17 cellular contexts compared by ENCODE assay signal in the genomic region with DNA sequence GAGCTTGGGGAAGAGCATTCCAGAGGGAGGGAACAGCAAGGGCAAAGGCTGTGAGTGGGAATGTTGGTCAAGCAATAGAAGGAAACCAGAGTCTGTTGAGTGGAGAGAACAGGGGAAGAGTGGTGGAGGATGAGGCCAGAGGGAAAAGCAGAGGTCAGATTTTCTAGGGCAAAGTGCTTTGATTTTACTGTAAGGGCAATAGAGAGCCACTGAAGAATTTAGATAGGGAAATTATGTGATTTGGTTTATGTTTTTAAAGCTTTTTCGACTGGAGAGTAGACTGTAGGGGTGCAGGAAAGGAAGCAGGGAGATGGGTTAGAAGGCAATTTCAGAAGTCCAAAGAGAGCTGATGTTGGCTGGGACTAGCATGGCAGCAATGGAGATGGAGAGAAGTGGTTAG. TPM values are rescaled to one million over a fixed set of nuclear protein-coding genes. Genes with fewer than 3 reads are reported as not detected.
DNase-seq lines count a peak whose midpoint lies in the region; ATAC-seq, FAIRE-seq and TF ChIP-seq lines count a peak whose summit lies in the region.
"Had no signal": no experiment of that assay in that cellular context is flagged by ENCODE, and none has a peak within 500 bp of the region (broad histone marks: within the 10 kb centered on the region; RNA-seq: fewer than 3 reads in every experiment).

No MANE protein-coding gene starts in this region.

- ATAC-seq in activated T-cell treated with anti-CD3 and anti-CD28 coated beads, Interleukin-2, amount 50 U/mL, for 4 hours = no peak
- no peak for ATAC-seq in K562
- ATAC-seq in HG03457 (IDR thresholded peaks at IDR 0.05; ENCODE audit: unreplicated experiment) = no peak

- H3K27ac ChIP-seq in K562 (ENCODE audit: extremely low read depth, low read depth, low read length) (no peak overlapping the region), esophagus muscularis mucosa (replicated peaks in 1 of 4) (no peak overlapping the region)
- H3K27ac ChIP-seq: 22Rv1, BLaER1 had no signal

- TF ChIP-seq EP300 in K562 (IDR thresholded peaks at IDR 0.05; ENCODE audit: low read length) = no peak
- TF ChIP-seq EP300 in esophagus muscularis mucosa (IDR thresholded peaks at IDR 0.05) = no peak

- BruUV-seq in K562 (replicated peaks; lab: Mats Ljungman, UMichigan) = no TSS peak

- peak overlapping the region; percentile 3 for H3K4me3 Mint-ChIP-seq in activated T-cell treated with anti-CD3 and anti-CD28 coated beads, Interleukin-2, amount 50 U/mL, for 4 hours
- peak overlapping the region; percentile 47 to 65 (median 55) for H3K4me3 Mint-ChIP-seq in nephron
- H3K4me3 Mint-ChIP-seq: H9 had no signal

- H3K27me3 ChIP-seq in K562 (ENCODE audit: control insufficient read depth in 2 of 2, insufficient read depth in 2 of 2, low read length in 2 of 2) (peaks cover 4 to 10% of the 10 kb centered on the region in 2 experiments; a peak in 4 of 5 replicates), esophagus muscularis mucosa (peaks cover 0 to 24% (median under 1%) of the 10 kb centered on the region in 4 donors)

- H3K4me3 ChIP-seq in K562 (no peak overlapping the region), esophagus muscularis mucosa (no peak overlapping the region)
- H3K4me3 ChIP-seq: BLaER1 had no signal

- CTCF ChIA-PET in K562 (lab: Yijun Ruan, JAX; ENCODE audit: low intra/inter-chr PET ratio) = no interaction called here

- no peak for DNase-seq in activated T-cell treated with anti-CD3 and anti-CD28 coated beads, Interleukin-2, amount 50 U/mL, for 4 hours
- DNase-seq in activated T-cell treated with anti-CD3 and anti-CD28 coated beads for 4 hours (no peak), K562 (ENCODE audit: extremely low read depth in 1 of 4, low spot score in 3 of 4) (no peak), renal cortical epithelial cell (ENCODE audit: low read depth) (peak; percentile 13), esophagus muscularis mucosa (ENCODE audit: extremely low spot score) (no peak), germinal center (ENCODE audit: low spot score) (no peak)
- DNase-seq: AML-193, DMS79 treated with DMSO at 0.1 percent for 48 hours, EL, GOT3, H9 had no signal

- H2AFZ ChIP-seq in K562 (ENCODE audit: low read depth, low read length) = no peak overlapping the region

- peaks cover 15% of the 10 kb centered on the region for H3K4me1 Mint-ChIP-seq in activated T-cell treated with anti-CD3 and anti-CD28 coated beads, Interleukin-2, amount 50 U/mL, for 4 hours (ENCODE audit: low read depth)
- H3K4me1 Mint-ChIP-seq in nephron = peaks cover 4% of the 10 kb centered on the region

- no peak overlapping the region for H3K27ac Mint-ChIP-seq in nephron
- H3K27ac Mint-ChIP-seq: H9 had no signal

- FAIRE-seq in K562 (lab: Jason Lieb, UNC) = no peak
- FAIRE-seq: G401.6, GM12891 had no signal

- no peaks in the 10 kb centered on the region for H4K20me1 ChIP-seq in K562 (replicated peaks; ENCODE audit: control insufficient read depth, insufficient read depth, low read length)
- H4K20me1 ChIP-seq: BLaER1 had no signal

- TF ChIP-seq POLR2A in K562 (conservative IDR thresholded peaks at IDR 0.05) (no peak), esophagus muscularis mucosa (IDR thresholded peaks at IDR 0.05; ENCODE audit: low read depth) (no peak)

- no peak overlapping the region for H3K9ac ChIP-seq in K562 (ENCODE audit: insufficient read depth in 1 of 2, low read depth in 2 of 2, low read length in 2 of 2)
- H3K9ac ChIP-seq: BLaER1 had no signal

- WGBS in K562 (ENCODE audit: insufficient coverage, low coverage, missing lambda C conversion rate) = 30% methylated on average over 1 of the region's 1 CpG
- 92% methylated on average over 1 of the region's 1 CpG for WGBS in esophagus muscularis mucosa

- no peaks in the 10 kb centered on the region for H3K36me3 ChIP-seq in K562 (ENCODE audit: control insufficient read depth, insufficient read depth, low read length)
- H3K36me3 ChIP-seq in esophagus muscularis mucosa = no peaks in the 10 kb centered on the region

- H3K4me1 ChIP-seq in K562 (replicated peaks in 1 of 2; ENCODE audit: control insufficient read depth in 2 of 2, insufficient read depth in 2 of 2, low read length in 2 of 2) (peaks cover 17 to 45% of the 10 kb centered on the region in 2 experiments; a peak in 4 of 5 replicates), esophagus muscularis mucosa (peaks cover 4 to 42% (median 38%) of the 10 kb centered on the region in 4 donors)

- POLR2A ChIA-PET in K562 (lab: Yijun Ruan, JAX) = interaction anchor here (0.7 kb wide), 1 partner anchor 55 kb away, joined by 4 read pairs; no protein-coding TSS in a partner anchor

- peaks cover 30% of the 10 kb centered on the region for H3K27me3 Mint-ChIP-seq in activated T-cell treated with anti-CD3 and anti-CD28 coated beads, Interleukin-2, amount 50 U/mL, for 4 hours (ENCODE audit: low read depth)
- H3K27me3 Mint-ChIP-seq in nephron (ENCODE audit: low read depth) = peaks cover 9% of the 10 kb centered on the region

- TF ChIP-seq CTCF in K562 (IDR thresholded peaks at IDR 0.05 in 2 of 3, conservative IDR thresholded peaks at IDR 0.05 in 1 of 3; ENCODE audit: insufficient read depth in 2 of 3, low read depth in 1 of 3, low read length in 3 of 3) (no peak), nephron (IDR thresholded peaks at IDR 0.05; ENCODE audit: unreplicated experiment in 3 of 3) (no peak), esophagus muscularis mucosa (IDR thresholded peaks at IDR 0.05) (no peak)

- H3K36me3 Mint-ChIP-seq in activated T-cell treated with anti-CD3 and anti-CD28 coated beads, Interleukin-2, amount 50 U/mL, for 4 hours (ENCODE audit: insufficient read depth) = no peaks in the 10 kb centered on the region
- H3K36me3 Mint-ChIP-seq in nephron (ENCODE audit: low read depth) = peaks cover 9% of the 10 kb centered on the region

- no peaks in the 10 kb centered on the region for H3K9me3 Mint-ChIP-seq in activated T-cell treated with anti-CD3 and anti-CD28 coated beads, Interleukin-2, amount 50 U/mL, for 4 hours
- no peaks in the 10 kb centered on the region for H3K9me3 Mint-ChIP-seq in nephron
- H3K9me3 Mint-ChIP-seq: H9 had no signal

- H3K9me3 ChIP-seq in K562 (replicated peaks; ENCODE audit: control insufficient read depth, insufficient read depth, low read depth, low read length) (no peaks in the 10 kb centered on the region), esophagus muscularis mucosa (no peaks in the 10 kb centered on the region)

- in situ Hi-C loops in K562 (cut with MboI) = no loop called here

- peaks cover 14% of the 10 kb centered on the region; the same call in 2 of the 3 replicates for H3K79me2 ChIP-seq in K562 (ENCODE audit: control insufficient read depth, insufficient read depth, low read length)

- no peak for TF ChIP-seq RAD21 in K562 (CRISPR knock-in tag; conservative IDR thresholded peaks at IDR 0.05 in 1 of 2, IDR thresholded peaks at IDR 0.05 in 1 of 2)

- H3K4me2 ChIP-seq in K562 (ENCODE audit: insufficient read depth, low read length) = no peak overlapping the region
- H3K4me2 ChIP-seq: BLaER1 had no signal

- no peaks in the 10 kb centered on the region for H3K9me1 ChIP-seq in K562 (ENCODE audit: control insufficient read depth, insufficient read depth, low read length)

- intact Hi-C loops in K562 (cut with micrococcal nuclease) = no loop called here
- intact Hi-C loops in esophagus muscularis mucosa (cut with DNase I) = loop anchor here (5.0 kb wide), 1 partner anchor 50 kb away; no protein-coding TSS in a partner anchor

RNA-seq across cellular contexts. Expression of a gene that starts 4.4 kb away (rescaled TPM):
- total RNA-seq in activated T-cell treated with anti-CD3 and anti-CD28 coated beads, Interleukin-2, amount 50 U/mL, for 4 hours = 1 to 10 TPM; 3.9 to 4.0 (median 4.0) TPM
- 96.6 and 129 TPM in 2 replicates for total RNA-seq in K562 (2011; cell fraction: chromatin; rRNA removed; ENCODE audit: low replicate concordance)
- total RNA-seq in K562 (2011; cell fraction: nucleolus; rRNA removed) = 68.4 and 71.2 TPM in 2 replicates
- 92.8 and 140 TPM in 2 replicates for total RNA-seq in K562 (2011; cell fraction: nucleoplasm; rRNA removed)
- total RNA-seq in K562 (2014; rRNA removed) (5.5 and 6.2 TPM in 2 replicates), K562 (2014; rRNA removed; fragmentation: Illumina TruSeq; extraction: Trizol) (3.4 and 4.1 TPM in 2 replicates), K562 (2015; rRNA removed; fragmentation: Illumina TruSeq; extraction: Trizol) (3.2 and 3.4 TPM in 2 replicates), K562 (2021) (6.1 and 9.4 TPM in 2 replicates), renal cortical epithelial cell (3.3 and 10.9 TPM in 2 replicates), esophagus muscularis mucosa (10 to 100 TPM in 1 of 4 donors, 1 to 10 TPM in 3; 5.6 to 19.5 (median 8.5) TPM)
- polyA plus RNA-seq in K562 (2011; rRNA removed) (10.0 and 18.3 TPM in 2 replicates), K562 (2014; fragmentation: Illumina TruSeq; extraction: Trizol) (4.1 and 4.4 TPM in 2 replicates), K562 (2014; fragmentation: Nextera tagmentation; extraction: Ambion mirVana) (1 to 10 TPM in 1 of 2 experiments, under 1 TPM in 1; 0.77 to 1.1 TPM), K562 (2014; rRNA removed) (7.7 and 7.9 TPM in 2 replicates)
- polyA plus RNA-seq in K562 (2011; cell fraction: cytosol; rRNA removed) = 4.0 and 5.7 TPM in 2 replicates
- polyA plus RNA-seq in K562 (2011; cell fraction: nucleus; rRNA removed) = 87.5 and 104 TPM in 2 replicates
- polyA plus RNA-seq in K562 (2012) = 4.0 and 8.9 TPM in 2 replicates
- 13.1 and 17.4 TPM in 2 replicates for polyA minus RNA-seq in K562 (2011; rRNA and poly(A)+ RNA removed)
- 2.8 and 3.2 TPM in 2 replicates for polyA minus RNA-seq in K562 (2011; cell fraction: cytosol; rRNA and poly(A)+ RNA removed)
- 28.9 and 38.0 TPM in 2 replicates for polyA minus RNA-seq in K562 (2011; cell fraction: nucleus; rRNA and poly(A)+ RNA removed)

RNA-seq across cellular contexts. Expression of a gene that starts 46.9 kb away (rescaled TPM):
- under 1 TPM in 2 of 3 donors, not detected in 1; 0.18 to 0.32 TPM for total RNA-seq in activated T-cell treated with anti-CD3 and anti-CD28 coated beads, Interleukin-2, amount 50 U/mL, for 4 hours
- total RNA-seq in K562 (2011; cell fraction: chromatin; rRNA removed; ENCODE audit: low replicate concordance) = 4.3 and 4.4 TPM in 2 replicates
- total RNA-seq in K562 (2011; cell fraction: nucleolus; rRNA removed) = 0.83 and 2.8 TPM in 2 replicates
- 4.0 and 6.9 TPM in 2 replicates for total RNA-seq in K562 (2011; cell fraction: nucleoplasm; rRNA removed)
- total RNA-seq in K562 (2014; rRNA removed) (0.14 and 0.16 TPM in 2 replicates), K562 (2014; rRNA removed; fragmentation: Illumina TruSeq; extraction: Trizol) (0.07 and 0.13 TPM in 2 replicates), K562 (2015; rRNA removed; fragmentation: Illumina TruSeq; extraction: Trizol) (0.11 and 0.15 TPM in 2 replicates), K562 (2021) (0.20 and 0.31 TPM in 2 replicates), renal cortical epithelial cell (13.4 and 39.4 TPM in 2 replicates), esophagus muscularis mucosa (1 to 10 TPM in 1 of 4 donors, under 1 TPM in 2, not detected in 1; 0.42 to 1.3 (median 0.66) TPM)
- polyA plus RNA-seq in K562 (2011; rRNA removed) (0.24 and 0.88 TPM in 2 replicates), K562 (2014; fragmentation: Illumina TruSeq; extraction: Trizol) (0.15 TPM in 1 of 2 replicates, not detected in the other), K562 (2014; fragmentation: Nextera tagmentation; extraction: Ambion mirVana) (not detected), K562 (2014; rRNA removed) (0.21 and 0.57 TPM in 2 replicates)
- polyA plus RNA-seq in K562 (2011; cell fraction: cytosol; rRNA removed) = 0.07 and 0.09 TPM in 2 replicates
- polyA plus RNA-seq in K562 (2011; cell fraction: nucleus; rRNA removed) = 2.7 and 3.1 TPM in 2 replicates
- 0.10 and 0.62 TPM in 2 replicates for polyA plus RNA-seq in K562 (2012)
- 0.53 and 1.7 TPM in 2 replicates for polyA minus RNA-seq in K562 (2011; rRNA and poly(A)+ RNA removed)
- not detected in 2 replicates for polyA minus RNA-seq in K562 (2011; cell fraction: cytosol; rRNA and poly(A)+ RNA removed)
- polyA minus RNA-seq in K562 (2011; cell fraction: nucleus; rRNA and poly(A)+ RNA removed) = 0.54 and 1.1 TPM in 2 replicates
- total RNA-seq: H9 had no signal

RNA-seq across cellular contexts. Expression of a gene that starts 54.2 kb away (rescaled TPM):
- 100 to 1,000 TPM; 280 to 299 (median 287) TPM for total RNA-seq in activated T-cell treated with anti-CD3 and anti-CD28 coated beads, Interleukin-2, amount 50 U/mL, for 4 hours
- 123 and 206 TPM in 2 replicates for total RNA-seq in K562 (2011; cell fraction: chromatin; rRNA removed; ENCODE audit: low replicate concordance)
- 65.5 and 74.5 TPM in 2 replicates for total RNA-seq in K562 (2011; cell fraction: nucleolus; rRNA removed)
- total RNA-seq in K562 (2011; cell fraction: nucleoplasm; rRNA removed) = 119 and 180 TPM in 2 replicates
- total RNA-seq in K562 (2014; rRNA removed) (52.4 and 55.6 TPM in 2 replicates), K562 (2014; rRNA removed; fragmentation: Illumina TruSeq; extraction: Trizol) (73.1 and 81.5 TPM in 2 replicates), K562 (2015; rRNA removed; fragmentation: Illumina TruSeq; extraction: Trizol) (78.8 and 80.4 TPM in 2 replicates), K562 (2021) (140 and 141 TPM in 2 replicates), renal cortical epithelial cell (59.6 and 79.9 TPM in 2 replicates), esophagus muscularis mucosa (10 to 100 TPM; 22.4 to 46.1 (median 25.3) TPM)
- polyA plus RNA-seq in K562 (2011; rRNA removed) (86.1 and 138 TPM in 2 replicates), K562 (2014; fragmentation: Illumina TruSeq; extraction: Trizol) (101 and 117 TPM in 2 replicates), K562 (2014; fragmentation: Nextera tagmentation; extraction: Ambion mirVana) (100 to 1,000 TPM; 148 to 165 TPM), K562 (2014; rRNA removed) (86.5 and 91.3 TPM in 2 replicates)
- 37.4 and 44.4 TPM in 2 replicates for polyA plus RNA-seq in K562 (2011; cell fraction: cytosol; rRNA removed)
- 287 and 290 TPM in 2 replicates for polyA plus RNA-seq in K562 (2011; cell fraction: nucleus; rRNA removed)
- 89.0 and 99.0 TPM in 2 replicates for polyA plus RNA-seq in K562 (2012)
- 119 and 177 TPM in 2 replicates for polyA minus RNA-seq in K562 (2011; rRNA and poly(A)+ RNA removed)
- 45.1 and 79.8 TPM in 2 replicates for polyA minus RNA-seq in K562 (2011; cell fraction: cytosol; rRNA and poly(A)+ RNA removed)
- 56.4 and 90.7 TPM in 2 replicates for polyA minus RNA-seq in K562 (2011; cell fraction: nucleus; rRNA and poly(A)+ RNA removed)
